In genomic region chr14:64986578-64987571, GRCh38 we compare ENCODE assay signal across 8 cellular contexts. TPM values are rescaled to one million over a fixed set of nuclear protein-coding genes. Genes with fewer than 3 reads are reported as not detected.
DNase-seq lines count a peak whose midpoint lies in the region; ATAC-seq and TF ChIP-seq lines count a peak whose summit lies in the region.

FNTB (plus strand) TSS chr14:64986895; CDS start chr14:64986954, 59 bp downstream.

- H3K36me3 Mint-ChIP-seq in CD4-positive, alpha-beta T cell (ENCODE audit: low read depth): peaks cover 6% of the 10 kb centered on the region

- peak; percentile 89 for ATAC-seq in CD4-positive, alpha-beta T cell (ENCODE audit: poor library complexity)
- ATAC-seq in GM19397 (IDR thresholded peaks at IDR 0.05; ENCODE audit: unreplicated experiment) (peak; percentile 95), HG03571 (IDR thresholded peaks at IDR 0.05; ENCODE audit: unreplicated experiment) (peak; percentile 94)

- CTCF ChIA-PET in CD4-positive, alpha-beta T cell (lab: Charles Lee): interaction anchor here (0.8 to 2.5 kb wide), 21 partner anchors 8 to 476 kb away, joined by 3 to 17 read pairs (median 4); partner anchors contain the start of gene FUT8

- H3K4me3 ChIP-seq in dorsolateral prefrontal cortex (peak within 1 kb of the TSS; percentile 51 to 97 (median 85)), liver (ENCODE audit: low read depth in 1 of 3, low read length in 3 of 3) (peak within 1 kb of the TSS; percentile 61 to 95 (median 93))

- peak within 1 kb of the TSS; percentile 52 for H3K27ac ChIP-seq in CD4-positive, alpha-beta T cell (ENCODE audit: low read depth, low read length)
- H3K27ac ChIP-seq in dorsolateral prefrontal cortex (peak within 1 kb of the TSS; percentile 72 to 98 (median 91)), liver (ENCODE audit: low read depth in 1 of 2, low read length in 2 of 2) (peak within 1 kb of the TSS; percentile 91 to 95)

- H3K9me3 ChIP-seq in CD4-positive, alpha-beta T cell (ENCODE audit: control insufficient read depth, low read length): no peaks in the 10 kb centered on the region
- no peaks in the 10 kb centered on the region for H3K9me3 ChIP-seq in liver (ENCODE audit: control insufficient read depth in 4 of 4, low read length in 3 of 4)

- peaks cover 62% of the 10 kb centered on the region for H3K4me1 Mint-ChIP-seq in CD4-positive, alpha-beta T cell (ENCODE audit: low read depth)

- H3K4me3 Mint-ChIP-seq in CD4-positive, alpha-beta T cell: peak within 1 kb of the TSS; percentile 97

- peak; percentile 84 to 96 for TF ChIP-seq RAD21 in liver (IDR thresholded peaks at IDR 0.05)

- H3K9ac ChIP-seq in liver (ENCODE audit: low read depth in 1 of 2, low read length in 2 of 2): peak within 1 kb of the TSS; percentile 89 to 94

- H3K27me3 Mint-ChIP-seq in CD4-positive, alpha-beta T cell: no peaks in the 10 kb centered on the region

- H3K9me3 Mint-ChIP-seq in CD4-positive, alpha-beta T cell: no peaks in the 10 kb centered on the region

- peaks cover 2 to 36% (median 27%) of the 10 kb centered on the region in 4 donors for H3K4me1 ChIP-seq in liver (ENCODE audit: control insufficient read depth in 4 of 4, insufficient read depth in 4 of 4, low read length in 3 of 4)

- H3K36me3 ChIP-seq in liver (ENCODE audit: control insufficient read depth in 4 of 4, insufficient read depth in 3 of 4, low read depth in 1 of 4, low read length in 3 of 4): no peaks in the 10 kb centered on the region

- H3K27ac Mint-ChIP-seq in CD4-positive, alpha-beta T cell: peak within 1 kb of the TSS; percentile 91

- POLR2A ChIA-PET in CD4-positive, alpha-beta T cell (lab: Charles Lee): interaction anchor here (0.7 to 2.3 kb wide), 16 partner anchors 8 to 427 kb away, joined by 3 to 22 read pairs (median 5); partner anchors contain the start of genes CHURC1, FUT8, MAX and RAB15

- intact Hi-C loops in CD4-positive, alpha-beta T cell (cut with DNase I, micrococcal nuclease): loop anchor here (2.0 to 10.0 kb wide), 7 partner anchors 34 to 1085 kb away; partner anchors contain the start of genes FUT8 (in 2 of the 2), MAX (in 2 of the 2) and CHURC1 (in 1 of the 2)
- intact Hi-C loops in dorsolateral prefrontal cortex (cut with DNase I): loop anchor here (1.0 to 10.0 kb wide), 7 partner anchors 33 to 425 kb away; partner anchors contain the start of genes CHURC1 (in 2 of the 2), MAX (in 2 of the 2) and FUT8 (in 1 of the 2)

- no peaks in the 10 kb centered on the region for H3K27me3 ChIP-seq in CD4-positive, alpha-beta T cell (ENCODE audit: control insufficient read depth, insufficient read depth, low read length)
- H3K27me3 ChIP-seq in dorsolateral prefrontal cortex (no peaks in the 10 kb centered on the region), liver (ENCODE audit: control insufficient read depth in 4 of 4, insufficient read depth in 4 of 4, low read length in 3 of 4) (no peaks in the 10 kb centered on the region)

- peak; percentile 83 to 92 (median 87) for DNase-seq in CD4-positive, alpha-beta T cell
- peak; percentile 87 for DNase-seq in NCI-H774 (lab: John Stamatoyannopoulos, UW)
- DNase-seq in activated CD4-positive, alpha-beta T cell treated with anti-CD3 and anti-CD28 coated beads, Interleukin-2, amount 50 U/mL, for 48 hours: peak; percentile 91 to 94
- peak; percentile 87 to 97 (median 96) for DNase-seq in dorsolateral prefrontal cortex
- DNase-seq in stimulated activated CD4-positive, alpha-beta T cell treated with anti-CD3 and anti-CD28 coated beads, Interleukin-4, amount 100 ng/mL, for 24 hours: peak; percentile 94

- under 1% methylated on average over 68 of the region's 68 CpGs for WGBS in liver

- peak; percentile 90 for TF ChIP-seq CTCF in CD4-positive, alpha-beta T cell (IDR thresholded peaks at IDR 0.05)
- TF ChIP-seq CTCF in dorsolateral prefrontal cortex (IDR thresholded peaks at IDR 0.05 in 54 of 56, conservative IDR thresholded peaks at IDR 0.05 in 2 of 56; ENCODE audit: low read depth in 1 of 56, partially characterized antibody in 56 of 56) (peak; percentile 67 to 99 (median 94)), liver (IDR thresholded peaks at IDR 0.05; ENCODE audit: low read depth, low read length, missing input control) (peak; percentile 87)

TF ChIP-seq in liver, 16 proteins besides CTCF, POLR2A, EP300 and RAD21:
- peak; percentile 98 for TF ChIP-seq ZBTB33 (IDR thresholded peaks at IDR 0.05)
- TF ChIP-seq EGR1 (IDR thresholded peaks at IDR 0.05; ENCODE audit: low read depth in 2 of 2): peak in 1 of 2 donors; percentile 29
- peak; percentile 47 for TF ChIP-seq NR2F2 (IDR thresholded peaks at IDR 0.05)
- peak; percentile 58 to 59 for TF ChIP-seq HNF4A (conservative IDR thresholded peaks at IDR 0.05)
- peak; percentile 37 for TF ChIP-seq REST (IDR thresholded peaks at IDR 0.05)
- peak in 1 of 2 donors; percentile 67 for TF ChIP-seq GABPA (IDR thresholded peaks at IDR 0.05 in 1 of 2, conservative IDR thresholded peaks at IDR 0.05 in 1 of 2)
- peak; percentile 85 for TF ChIP-seq SP1 (IDR thresholded peaks at IDR 0.05)
- peak; percentile 93 for TF ChIP-seq MAX (IDR thresholded peaks at IDR 0.05)
- TF ChIP-seq RXRA (IDR thresholded peaks at IDR 0.05): peak; percentile 70 to 72
- TF ChIP-seq HNF4G (IDR thresholded peaks at IDR 0.05): no peak
- peak; percentile 69 for TF ChIP-seq ATF3 (IDR thresholded peaks at IDR 0.05)
- peak; percentile 97 for TF ChIP-seq YY1 (IDR thresholded peaks at IDR 0.05)
- peak; percentile 56 for TF ChIP-seq FOXA2 (IDR thresholded peaks at IDR 0.05)
- TF ChIP-seq TAF1 (conservative IDR thresholded peaks at IDR 0.05): peak; percentile 47
- TF ChIP-seq FOXA1 (IDR thresholded peaks at IDR 0.05): peak; percentile 78
- TF ChIP-seq JUND (IDR thresholded peaks at IDR 0.05): peak; percentile 68 to 83

RNA-seq across cellular contexts. Expression of gene FNTB, which starts in this region (rescaled TPM):
- total RNA-seq in CD4-positive, alpha-beta T cell: 1 to 10 TPM; 7.5 to 7.9 TPM
- total RNA-seq in dorsolateral prefrontal cortex: 10 to 100 TPM; 19.3 to 93.3 (median 34.4) TPM
- total RNA-seq in liver: 10 to 100 TPM; 10.2 to 17.2 TPM
- polyA plus RNA-seq in liver: 1 to 10 TPM; 6.3 to 7.8 TPM

Comparison
In these comparisons a context has a peak if more than half of its experiments do, and no peak if none do; other contexts are left out.
1. Peak in every context shown above with its lines: DNase-seq, ATAC-seq, H3K4me3 ChIP-seq and H3K27ac ChIP-seq.